In genomic region chr10:121597504-121598241, GRCh38 we compare ENCODE assay signal across 9 cellular contexts. TPM values are rescaled to one million over a fixed set of nuclear protein-coding genes. Genes with fewer than 3 reads are reported as not detected.
DNase-seq lines count a peak whose midpoint lies in the region; ATAC-seq and TF ChIP-seq lines count a peak whose summit lies in the region.
"Had no signal": no experiment of that assay in that cellular context is flagged by ENCODE, and none has a peak within 500 bp of the region (broad histone marks: within the 10 kb centered on the region; RNA-seq: fewer than 3 reads in every experiment).

No MANE protein-coding gene starts in this region.

- H3K4me1 Mint-ChIP-seq in mesothelial cell of epicardium, result peaks cover 59% of the 10 kb centered on the region

- intact Hi-C loops in vagina (cut with DNase I), result no loop called here

- no peak for TF ChIP-seq POLR2A in vagina (IDR thresholded peaks at IDR 0.05)

- H3K4me3 Mint-ChIP-seq in mesothelial cell of epicardium, result peak overlapping the region; percentile 92

- no peaks in the 10 kb centered on the region for H3K9me3 ChIP-seq in vagina

- no peak for TF ChIP-seq CTCF in mesothelial cell of epicardium (IDR thresholded peaks at IDR 0.05; ENCODE audit: unreplicated experiment)
- TF ChIP-seq CTCF in vagina (IDR thresholded peaks at IDR 0.05), result peak in 1 of 3 experiments; percentile 2

- H3K27ac ChIP-seq in vagina, result peak overlapping the region; percentile 70

- H3K9me3 Mint-ChIP-seq in mesothelial cell of epicardium, result no peaks in the 10 kb centered on the region

- H3K27me3 ChIP-seq in vagina, result no peaks in the 10 kb centered on the region

- H3K36me3 Mint-ChIP-seq in mesothelial cell of epicardium, result peaks cover 13% of the 10 kb centered on the region

- H3K27me3 Mint-ChIP-seq in mesothelial cell of epicardium (ENCODE audit: low read depth), result peaks cover 8% of the 10 kb centered on the region

- ATAC-seq in GM21717 (IDR thresholded peaks at IDR 0.05; ENCODE audit: unreplicated experiment) (no peak), HG02610 (IDR thresholded peaks at IDR 0.05; ENCODE audit: unreplicated experiment) (no peak)

- H3K4me3 ChIP-seq in vagina, result peak overlapping the region; percentile 51 to 73

- peak overlapping the region; percentile 9 for H3K27ac Mint-ChIP-seq in mesothelial cell of epicardium

- no peaks in the 10 kb centered on the region for H3K36me3 ChIP-seq in vagina

- peak; percentile 23 to 24 for DNase-seq in activated T-cell treated with anti-CD3 and anti-CD28 coated beads, Interleukin-2, amount 50 U/mL, for 48 hours
- no peak for DNase-seq in activated T-cell treated with anti-CD3 and anti-CD28 coated beads, Interleukin-2, amount 50 U/mL, for 1 hour
- DNase-seq in ecto neural progenitor cell (ENCODE audit: low spot score) (peak; percentile 68), mesothelial cell of epicardium (ENCODE audit: low spot score in 2 of 2, unreplicated experiment in 2 of 2) (peak in 1 of 2 experiments; percentile 59), vagina (ENCODE audit: extremely low spot score in 2 of 2) (no peak), hepatic stellate cell (ENCODE audit: low spot score) (no peak)
- DNase-seq: DND-41 had no signal

- H3K4me1 ChIP-seq in vagina, result peaks cover 40% of the 10 kb centered on the region

RNA-seq across cellular contexts. Expression of gene FGFR2, which starts 0.6 kb away (rescaled TPM):
- total RNA-seq in mesothelial cell of epicardium, result 78.0 to 88.3 TPM (median 83.2 TPM) in 3 replicates
- total RNA-seq in vagina, result 54.0 TPM

Comparison
In these comparisons a context has a peak if more than half of its experiments do, and no peak if none do; other contexts are left out.
1. DNase-seq: peak in activated T-cell treated with anti-CD3 and anti-CD28 coated beads, Interleukin-2, amount 50 U/mL, for 48 hours (2 of 2) and ecto neural progenitor cell (single experiment); none in activated T-cell treated with anti-CD3 and anti-CD28 coated beads, Interleukin-2, amount 50 U/mL, for 1 hour (single experiment), vagina (0 of 2) and hepatic stellate cell (single experiment).